In the genomic region with DNA sequence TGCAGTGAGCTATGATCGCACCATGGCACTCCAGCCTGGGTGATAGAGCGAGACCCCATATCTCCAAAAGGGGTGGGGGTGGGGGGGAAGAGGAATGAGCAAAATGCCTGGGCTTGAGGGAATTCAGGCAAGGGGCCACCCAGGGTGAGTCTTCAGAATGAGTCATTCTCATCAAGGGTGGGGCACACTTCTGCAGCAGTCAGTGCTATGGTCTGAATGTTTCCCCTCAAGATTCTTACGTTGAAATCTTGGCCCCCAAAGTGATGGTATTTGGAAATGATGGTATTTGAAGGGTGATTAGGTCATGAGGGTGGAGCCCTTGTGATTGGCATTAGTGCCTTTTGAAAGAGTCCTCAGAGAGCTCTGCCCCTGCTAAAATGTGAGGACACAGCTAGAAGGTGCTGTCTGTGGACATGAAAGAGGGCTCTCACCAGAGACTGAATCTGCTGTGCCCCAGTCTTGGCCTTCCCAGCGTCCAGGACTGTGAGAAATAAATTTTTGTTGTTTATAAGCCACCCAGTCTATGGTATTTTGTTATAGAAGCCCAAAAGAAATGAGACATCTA, we compare ENCODE assay signal across 16 cellular contexts.
A peak's percentile ranks its signal among the peaks of the same experiment; 100 is the strongest.
DNase-seq lines count a peak whose midpoint lies in the region; ATAC-seq and TF ChIP-seq lines count a peak whose summit lies in the region.
"Had no signal": no experiment of that assay in that cellular context is flagged by ENCODE, and none has a peak within 500 bp of the region (broad histone marks: within the 10 kb centered on the region; RNA-seq: fewer than 3 reads in every experiment).

No MANE protein-coding gene starts in this region.

- H3K36me3 ChIP-seq in HAP-1 (replicated peaks): no peaks in the 10 kb centered on the region
- H3K36me3 ChIP-seq: colonic mucosa, pancreas had no signal

- DNase-seq in CD1c-positive myeloid dendritic cell (ENCODE audit: extremely low spot score) (peak; percentile 37), LHCN-M2 (ENCODE audit: low read depth) (peak; percentile 72), dedifferentiated amniotic fluid mesenchymal stem cell (ENCODE audit: extremely low spot score) (peak; percentile 32), omental fat pad (ENCODE audit: low spot score) (no peak), DMS153 treated with DMSO at 0.1 percent for 48 hours (lab: John Stamatoyannopoulos, UW; ENCODE audit: unreplicated experiment) (no peak), HAP-1 (ENCODE audit: low spot score in 2 of 2) (no peak), ureter (ENCODE audit: low spot score) (no peak)
- DNase-seq: activated CD4-positive, alpha-beta T cell treated with anti-CD3 and anti-CD28 coated beads for 4 hours; COR-L47; glutamatergic neuron; H7; NCI-H2081 had no signal

- no peaks in the 10 kb centered on the region for H3K9me3 ChIP-seq in HAP-1
- H3K9me3 ChIP-seq: colonic mucosa, pancreas had no signal

- no peak for TF ChIP-seq CTCF in omental fat pad (IDR thresholded peaks at IDR 0.05)

- peaks cover 5% of the 10 kb centered on the region for H3K27me3 ChIP-seq in HAP-1 (ENCODE audit: low read depth)
- H3K27me3 ChIP-seq: colonic mucosa, pancreas had no signal

- ATAC-seq in omental fat pad (ENCODE audit: low FRiP score): peak; percentile 50
- ATAC-seq in GM18858 (IDR thresholded peaks at IDR 0.05; ENCODE audit: unreplicated experiment): no peak
- ATAC-seq: T-cell had no signal

- H3K4me3 ChIP-seq in HAP-1: no peak overlapping the region
- H3K4me3 ChIP-seq: colonic mucosa, pancreas had no signal

- in situ Hi-C loops in HAP-1 (cut with MboI; ENCODE audit: low sequenced_read_pairs): no loop called here

- no peaks in the 10 kb centered on the region for H3K4me1 ChIP-seq in HAP-1
- H3K4me1 ChIP-seq: colonic mucosa, pancreas had no signal

Comparison
In these comparisons a context has a peak if more than half of its experiments do, and no peak if none do; other contexts are left out.
1. DNase-seq: peak in CD1c-positive myeloid dendritic cell (single experiment), LHCN-M2 (single experiment) and dedifferentiated amniotic fluid mesenchymal stem cell (single experiment); none in omental fat pad (single experiment), DMS153 treated with DMSO at 0.1 percent for 48 hours (single experiment), HAP-1 (0 of 2) and ureter (single experiment).